24 cellular contexts compared by ENCODE assay signal in the genomic region with DNA sequence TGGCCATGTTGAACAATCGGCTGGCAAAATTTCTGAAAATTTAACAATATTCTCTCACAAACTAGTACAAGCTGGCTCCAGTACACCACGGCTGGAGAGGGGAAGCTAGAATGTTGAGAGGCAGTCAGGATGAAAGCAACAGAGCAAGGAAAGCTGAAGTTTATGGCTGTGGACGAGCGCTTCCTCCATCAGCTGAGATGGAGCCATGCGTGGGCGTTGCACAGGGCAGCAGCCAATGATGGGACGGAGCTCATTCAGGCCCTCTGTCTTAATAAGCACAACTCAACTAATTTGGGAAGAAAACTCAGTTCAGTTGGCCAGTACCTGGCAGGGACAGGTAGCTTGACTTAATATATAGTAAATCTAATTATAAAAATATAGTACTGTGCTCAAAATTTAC. TPM values are rescaled to one million over a fixed set of nuclear protein-coding genes. Genes with fewer than 3 reads are reported as not detected.
A peak's percentile ranks its signal among the peaks of the same experiment; 100 is the strongest.
DNase-seq lines count a peak whose midpoint lies in the region; ATAC-seq and TF ChIP-seq lines count a peak whose summit lies in the region.
"Had no signal": no experiment of that assay in that cellular context is flagged by ENCODE, and none has a peak within 500 bp of the region (broad histone marks: within the 10 kb centered on the region; RNA-seq: fewer than 3 reads in every experiment).

No MANE protein-coding gene starts in this region.

- no peak for TF ChIP-seq CTCF in GM23338 (conservative IDR thresholded peaks at IDR 0.05; ENCODE audit: low read depth in 2 of 2)
- TF ChIP-seq CTCF in nephron (IDR thresholded peaks at IDR 0.05; ENCODE audit: unreplicated experiment in 3 of 3): no peak
- no peak for TF ChIP-seq CTCF in transverse colon (IDR thresholded peaks at IDR 0.05)
- no peak for TF ChIP-seq CTCF in OCI-LY7 (conservative IDR thresholded peaks at IDR 0.05; ENCODE audit: low read length)
- TF ChIP-seq CTCF in suprapubic skin (IDR thresholded peaks at IDR 0.05): no peak

- ATAC-seq in GM23338: no peak
- ATAC-seq in activated T-helper 17 cell treated with anti-CD3 and anti-CD28 coated beads, Interleukin-2, amount 50 U/mL, for 72 hours (replicated peaks): no peak
- ATAC-seq: A549, HepG2, SK-N-SH treated with all-trans-retinoic acid at 6 μM for 48 hours had no signal

- H3K36me3 ChIP-seq in GM23338 (ENCODE audit: insufficient read depth) (no peaks in the 10 kb centered on the region), transverse colon (no peaks in the 10 kb centered on the region), OCI-LY7 (ENCODE audit: insufficient read depth, low read length) (no peaks in the 10 kb centered on the region), suprapubic skin (no peaks in the 10 kb centered on the region)
- H3K36me3 ChIP-seq: BLaER1 treated with 17β-estradiol and CSF1 and Interleukin-3, amounts not matched to agents 10 nM and 100 nM; Peyer's patch; SJCRH30 had no signal

- H3K9me2 ChIP-seq in GM23338 (ENCODE audit: insufficient read depth) (no peaks in the 10 kb centered on the region), OCI-LY7 (ENCODE audit: insufficient read depth, low read length) (no peaks in the 10 kb centered on the region)

- H3K4me3 Mint-ChIP-seq in GM23338 (no peak overlapping the region), nephron (no peak overlapping the region)
- no peak overlapping the region for H3K4me3 Mint-ChIP-seq in activated T-helper 17 cell treated with anti-CD3 and anti-CD28 coated beads, Interleukin-2, amount 50 U/mL, for 72 hours
- H3K4me3 Mint-ChIP-seq: CD4-positive, alpha-beta memory T cell had no signal

- H3K36me3 Mint-ChIP-seq in GM23338 (ENCODE audit: low read depth) (no peaks in the 10 kb centered on the region), nephron (ENCODE audit: low read depth) (no peaks in the 10 kb centered on the region)
- no peaks in the 10 kb centered on the region for H3K36me3 Mint-ChIP-seq in activated T-helper 17 cell treated with anti-CD3 and anti-CD28 coated beads, Interleukin-2, amount 50 U/mL, for 72 hours (ENCODE audit: low read depth)
- H3K36me3 Mint-ChIP-seq: CD4-positive, alpha-beta memory T cell had no signal

- H3K4me1 Mint-ChIP-seq in GM23338 (peaks cover 17% of the 10 kb centered on the region), nephron (peaks cover 41% of the 10 kb centered on the region)
- H3K4me1 Mint-ChIP-seq in activated T-helper 17 cell treated with anti-CD3 and anti-CD28 coated beads, Interleukin-2, amount 50 U/mL, for 72 hours: peaks cover 11% of the 10 kb centered on the region
- H3K4me1 Mint-ChIP-seq: CD4-positive, alpha-beta memory T cell had no signal

- no peak for TF ChIP-seq POLR2A in transverse colon (IDR thresholded peaks at IDR 0.05)
- TF ChIP-seq POLR2A in suprapubic skin (IDR thresholded peaks at IDR 0.05): no peak

- intact Hi-C loops in transverse colon (cut with DNase I; ENCODE audit: low total_unique reads): no loop called here
- intact Hi-C loops in OCI-LY7 (cut with micrococcal nuclease; ENCODE audit: unreplicated experiment): no loop called here

- POLR2A ChIA-PET in OCI-LY7 (lab: Charles Lee): no interaction called here

- no peaks in the 10 kb centered on the region for H3F3A ChIP-seq in GM23338 (replicated peaks; ENCODE audit: low read depth)

- no TSS peak for BruUV-seq in OCI-LY7 (replicated peaks; lab: Mats Ljungman, UMichigan)

- H3K79me2 ChIP-seq in GM23338 (replicated peaks; ENCODE audit: insufficient read depth): no peaks in the 10 kb centered on the region
- no peaks in the 10 kb centered on the region for H3K79me2 ChIP-seq in OCI-LY7 (ENCODE audit: insufficient read depth, low read depth, low read length)

- H2AFZ ChIP-seq in GM23338 (peak overlapping the region; percentile 65; the same call in 1 of the 2 replicates), OCI-LY7 (ENCODE audit: low read length) (no peak overlapping the region)

- H3K9me3 ChIP-seq in transverse colon: no peaks in the 10 kb centered on the region
- no peaks in the 10 kb centered on the region for H3K9me3 ChIP-seq in OCI-LY7 (ENCODE audit: low read length)
- no peaks in the 10 kb centered on the region for H3K9me3 ChIP-seq in suprapubic skin
- H3K9me3 ChIP-seq: A549; BLaER1 treated with 17β-estradiol and CSF1 and Interleukin-3, amounts not matched to agents 10 nM and 100 nM; Caco-2; Peyer's patch; SJCRH30 had no signal

- CTCF ChIA-PET in OCI-LY7 (lab: Charles Lee; ENCODE audit: unreplicated experiment): no interaction called here

- H3K4me3 ChIP-seq in GM23338: no peak overlapping the region
- no peak overlapping the region for H3K4me3 ChIP-seq in transverse colon
- H3K4me3 ChIP-seq in OCI-LY7 (ENCODE audit: low read depth, low read length, poor library complexity, severe bottlenecking): no peak overlapping the region
- no peak overlapping the region for H3K4me3 ChIP-seq in suprapubic skin
- H3K4me3 ChIP-seq: A549; BLaER1 treated with 17β-estradiol and CSF1 and Interleukin-3, amounts not matched to agents 10 nM and 100 nM; Peyer's patch; SJCRH30 had no signal

- WGBS in transverse colon (ENCODE audit: low coverage in 1 of 2), 2 donors: 63 to 77% methylated on average over 6 to 7 of the region's 7 CpGs
- 86% methylated on average over 7 of the region's 7 CpGs for WGBS in suprapubic skin

- H3K27me3 ChIP-seq in GM23338 (ENCODE audit: insufficient read depth) (no peaks in the 10 kb centered on the region), transverse colon (no peaks in the 10 kb centered on the region), suprapubic skin (peaks cover 10% of the 10 kb centered on the region)
- H3K27me3 ChIP-seq: BLaER1 treated with 17β-estradiol and CSF1 and Interleukin-3, amounts not matched to agents 10 nM and 100 nM; Peyer's patch had no signal

- H4K20me1 ChIP-seq in GM23338 (replicated peaks; ENCODE audit: insufficient read depth) (no peaks in the 10 kb centered on the region), OCI-LY7 (ENCODE audit: insufficient read depth, low read length) (no peaks in the 10 kb centered on the region)
- H4K20me1 ChIP-seq: BLaER1 treated with 17β-estradiol and CSF1 and Interleukin-3, amounts not matched to agents 10 nM and 100 nM had no signal

- no peak for DNase-seq in GM23338 (ENCODE audit: low spot score)
- DNase-seq in transverse colon: no peak
- DNase-seq in stimulated activated CD4-positive, alpha-beta T cell treated with anti-CD3 and anti-CD28 coated beads, Interleukin-4, amount 100 ng/mL, for 4 hours: no peak
- DNase-seq in OCI-LY7 (ENCODE audit: low spot score): no peak
- no peak for DNase-seq in suprapubic skin (ENCODE audit: low spot score in 2 of 2)
- DNase-seq: AML-193; Caco-2; CD4-positive, alpha-beta memory T cell; Kasumi-1; NCI-H1105; NCI-H1436 treated with DMSO at 0.1 percent for 48 hours; NCI-H187 treated with DMSO at 0.1 percent for 48 hours; NCI-H2171 treated with DMSO at 0.1 percent for 48 hours; NCI-H510A treated with DMSO at 0.1 percent for 48 hours; OCI-M1; Peyer's patch had no signal

- H3K9me3 Mint-ChIP-seq in GM23338: no peaks in the 10 kb centered on the region; the same call in 2 of the 3 replicates
- no peaks in the 10 kb centered on the region for H3K9me3 Mint-ChIP-seq in activated T-helper 17 cell treated with anti-CD3 and anti-CD28 coated beads, Interleukin-2, amount 50 U/mL, for 72 hours
- no peaks in the 10 kb centered on the region for H3K9me3 Mint-ChIP-seq in nephron
- H3K9me3 Mint-ChIP-seq: CD4-positive, alpha-beta memory T cell had no signal

- TF ChIP-seq EP300 in transverse colon (IDR thresholded peaks at IDR 0.05; ENCODE audit: low read depth) (no peak), suprapubic skin (IDR thresholded peaks at IDR 0.05) (no peak)

- H3K27ac Mint-ChIP-seq in GM23338 (no peak overlapping the region), nephron (peak overlapping the region; percentile 68 to 90 (median 82))
- H3K27ac Mint-ChIP-seq in activated T-helper 17 cell treated with anti-CD3 and anti-CD28 coated beads, Interleukin-2, amount 50 U/mL, for 72 hours: peak overlapping the region; percentile 68
- H3K27ac Mint-ChIP-seq: CD4-positive, alpha-beta memory T cell had no signal

- H3K4me2 ChIP-seq in GM23338 (no peak overlapping the region), OCI-LY7 (ENCODE audit: low read length) (no peak overlapping the region)
- H3K4me2 ChIP-seq: A549 had no signal

- peaks cover 3% of the 10 kb centered on the region; the same call in 1 of the 2 replicates for H3K4me1 ChIP-seq in GM23338 (ENCODE audit: insufficient read depth)
- H3K4me1 ChIP-seq in transverse colon: peaks cover 0 to 30% (median 4%) of the 10 kb centered on the region in 4 donors
- H3K4me1 ChIP-seq in OCI-LY7 (ENCODE audit: insufficient read depth, low read length, poor library complexity, severe bottlenecking): no peaks in the 10 kb centered on the region
- peaks cover 2% of the 10 kb centered on the region for H3K4me1 ChIP-seq in suprapubic skin
- H3K4me1 ChIP-seq: A549; BLaER1 treated with 17β-estradiol and CSF1 and Interleukin-3, amounts not matched to agents 10 nM and 100 nM; SJCRH30 had no signal

- H3K27ac ChIP-seq in GM23338 (ENCODE audit: low read depth) (no peak overlapping the region), transverse colon (peak overlapping the region in 3 of 4 donors; percentile 1 to 58 (median 25)), OCI-LY7 (ENCODE audit: low read depth, low read length, poor library complexity, severe bottlenecking) (no peak overlapping the region), suprapubic skin (no peak overlapping the region)
- H3K27ac ChIP-seq: A549; BLaER1 treated with 17β-estradiol and CSF1 and Interleukin-3, amounts not matched to agents 10 nM and 100 nM; Peyer's patch; SJCRH30 had no signal

- H3K27me3 Mint-ChIP-seq in GM23338 (ENCODE audit: insufficient read depth, low read depth, poor library complexity): peaks cover 2% of the 10 kb centered on the region
- peaks cover 20% of the 10 kb centered on the region for H3K27me3 Mint-ChIP-seq in activated T-helper 17 cell treated with anti-CD3 and anti-CD28 coated beads, Interleukin-2, amount 50 U/mL, for 72 hours
- peaks cover 8% of the 10 kb centered on the region for H3K27me3 Mint-ChIP-seq in nephron (ENCODE audit: low read depth)

- in situ Hi-C loops in transverse colon (cut with MboI; ENCODE audit: low pct_ligation_motif_present in 1 of 4, low pct_unique_long_range_greater_than_20kb in 1 of 4, low sequenced_read_pairs in 3 of 4): no loop called here

RNA-seq across cellular contexts. Expression of gene DCP1B, which starts 14.1 kb away (rescaled TPM):
- total RNA-seq in GM23338 (2014; rRNA removed; shearing (Covaris generic)): 28.6 and 29.8 TPM in 2 replicates
- 18.9 and 24.4 TPM in 2 replicates for polyA plus RNA-seq in GM23338 (2016; fragmentation: Nextera tagmentation; extraction: Ambion mirVana)
- total RNA-seq in activated T-helper 17 cell treated with anti-CD3 and anti-CD28 coated beads, Interleukin-2, amount 50 U/mL, for 72 hours: 10 to 100 TPM; 16.9 to 19.7 TPM
- total RNA-seq in transverse colon: 10 to 100 TPM; 17.3 to 26.2 (median 20.6) TPM
- 10.3 and 15.5 TPM in 2 replicates for total RNA-seq in OCI-LY7 (2014; rRNA removed; shearing (Covaris generic))
- 14.2 and 16.9 TPM in 2 replicates for total RNA-seq in OCI-LY7 (2022)
- total RNA-seq in suprapubic skin: 10 to 100 TPM; 11.5 to 19.5 (median 13.3) TPM

RNA-seq across cellular contexts. Expression of gene CACNA1C, which starts 34.4 kb away (rescaled TPM):
- 0.82 and 2.1 TPM in 2 replicates for total RNA-seq in GM23338 (2014; rRNA removed; shearing (Covaris generic))
- 0.26 and 0.78 TPM in 2 replicates for polyA plus RNA-seq in GM23338 (2016; fragmentation: Nextera tagmentation; extraction: Ambion mirVana)
- total RNA-seq in activated T-helper 17 cell treated with anti-CD3 and anti-CD28 coated beads, Interleukin-2, amount 50 U/mL, for 72 hours: under 1 TPM; 0.04 to 0.21 TPM
- total RNA-seq in transverse colon (10 to 100 TPM; 18.8 to 35.2 (median 24.8) TPM), OCI-LY7 (2022) (1.3 and 1.4 TPM in 2 replicates), suprapubic skin (1 to 10 TPM; 1.4 to 3.7 (median 2.2) TPM)
- 0.21 and 0.69 TPM in 2 replicates for total RNA-seq in OCI-LY7 (2014; rRNA removed; shearing (Covaris generic))
- total RNA-seq: Caco-2, HepG2, HT1080, SJCRH30 had no signal
- polyA plus RNA-seq: A549, HepG2 had no signal

Comparison
In these comparisons a context has a peak if more than half of its experiments do, and no peak if none do; other contexts are left out.
1. H3K27ac ChIP-seq: peak in transverse colon (3 of 4); none in GM23338 (single experiment), OCI-LY7 (single experiment) and suprapubic skin (single experiment).